Comparison of ENCODE assay signal across 8 cellular contexts in the genomic region with DNA sequence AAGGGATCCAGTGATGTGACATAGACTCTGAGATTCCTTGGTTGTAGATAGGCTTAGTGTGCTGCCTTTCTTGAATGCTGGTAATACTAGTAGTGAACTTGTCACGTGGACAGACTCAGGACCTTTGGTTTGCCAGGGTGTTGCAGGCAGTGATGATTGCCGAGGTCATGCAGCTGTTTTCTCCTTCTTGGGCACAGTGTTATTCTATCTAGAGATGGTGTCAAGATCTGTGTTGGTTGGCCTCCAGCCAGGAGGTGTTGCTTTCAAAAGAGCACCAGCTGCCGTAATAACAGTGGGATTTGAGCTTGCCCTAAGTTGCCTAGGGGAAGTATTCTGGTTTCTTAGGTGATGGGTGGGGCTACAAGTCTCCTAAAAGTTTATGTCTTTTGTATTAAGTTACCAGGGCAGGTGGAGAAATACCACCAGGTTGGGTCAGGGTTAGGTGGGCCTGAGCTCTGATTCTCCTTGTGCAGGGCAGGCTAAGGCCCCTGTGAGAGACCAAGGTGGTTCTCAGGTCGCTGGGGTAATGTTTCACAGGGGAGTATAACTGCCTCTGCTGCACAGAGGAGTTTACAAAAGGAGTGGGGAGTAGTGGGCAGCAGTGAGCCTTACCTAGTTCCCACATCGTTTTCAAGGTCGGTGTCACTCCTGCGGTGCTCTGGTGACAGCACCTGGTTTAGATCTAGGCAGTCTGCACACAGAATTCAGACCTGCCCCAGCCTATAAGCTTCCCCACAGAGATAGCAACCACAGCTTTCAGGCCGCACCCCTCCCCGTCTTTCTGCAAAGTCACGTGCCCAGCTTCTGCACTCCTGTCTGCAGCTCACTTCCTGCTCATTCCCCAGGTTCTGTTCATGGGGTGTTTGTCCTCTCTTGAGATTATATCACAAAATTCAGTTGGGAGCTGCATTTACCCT.
DNase-seq lines count a peak whose midpoint lies in the region; ATAC-seq lines count a peak whose summit lies in the region.

No MANE protein-coding gene starts in this region.

- peaks cover 4 to 16% (median 12%) of the 10 kb centered on the region in 3 donors for H3K9me3 Mint-ChIP-seq in T-cell
- peaks cover 13 to 15% of the 10 kb centered on the region in 2 donors for H3K9me3 Mint-ChIP-seq in activated naive CD4-positive, alpha-beta T cell treated with anti-CD3 and anti-CD28 coated beads, Interleukin-2, amount 50 U/mL, for 72 hours

- peak; percentile 56 to 88 (median 79) for DNase-seq in T-cell
- peak; percentile 39 to 66 for DNase-seq in activated naive CD4-positive, alpha-beta T cell treated with anti-CD3 and anti-CD28 coated beads, Interleukin-2, amount 50 U/mL, for 72 hours (ENCODE audit: low spot score in 2 of 2)
- peak; percentile 38 to 55 for DNase-seq in stimulated activated CD4-positive, alpha-beta T cell treated with anti-CD3 and anti-CD28 coated beads, Interleukin-12 subunit alpha, Interleukin-12 subunit beta, amount 100 ng/mL, for 24 hours (ENCODE audit: low read depth in 2 of 2)
- DNase-seq in NCI-H226, result no peak

- CTCF ChIA-PET in T-cell (lab: Charles Lee), result interaction anchor here in 1 of 2 donors (0.7 to 1.6 kb wide), 5 partner anchors 27 to 360 kb away, joined by 3 to 16 read pairs (median 3); partner anchors contain the start of gene MANF

- peak overlapping the region; percentile 94 to 98 for H3K27ac Mint-ChIP-seq in T-cell
- H3K27ac Mint-ChIP-seq in activated naive CD4-positive, alpha-beta T cell treated with anti-CD3 and anti-CD28 coated beads, Interleukin-2, amount 50 U/mL, for 72 hours, result peak overlapping the region; percentile 45 to 74

- peaks cover 47 to 59% (median 55%) of the 10 kb centered on the region in 3 donors for H3K4me1 Mint-ChIP-seq in T-cell

- peaks cover 1% of the 10 kb centered on the region for H3K36me3 Mint-ChIP-seq in T-cell
- peaks cover 10 to 19% of the 10 kb centered on the region in 2 donors for H3K36me3 Mint-ChIP-seq in activated naive CD4-positive, alpha-beta T cell treated with anti-CD3 and anti-CD28 coated beads, Interleukin-2, amount 50 U/mL, for 72 hours

- POLR2A ChIA-PET in T-cell (lab: Charles Lee), result interaction anchor here (0.5 to 1.0 kb wide), 3 partner anchors 22 to 53 kb away, joined by 3 to 5 read pairs (median 4); no protein-coding TSS in a partner anchor

- H3K27me3 Mint-ChIP-seq in T-cell, result no peaks in the 10 kb centered on the region

- ATAC-seq in GM19452 (IDR thresholded peaks at IDR 0.05; ENCODE audit: unreplicated experiment), result peak; percentile 61
- peak; percentile 94 to 96 (median 95) for ATAC-seq in T-cell (replicated peaks in 1 of 4)
- ATAC-seq in activated naive CD4-positive, alpha-beta T cell treated with anti-CD3 and anti-CD28 coated beads, Interleukin-2, amount 50 U/mL, for 72 hours, result peak; percentile 93 to 95
- no peak for ATAC-seq in HG03097 (IDR thresholded peaks at IDR 0.05; ENCODE audit: low FRiP score, unreplicated experiment)
- no peak for ATAC-seq in GM18873 (IDR thresholded peaks at IDR 0.05; ENCODE audit: low FRiP score, unreplicated experiment)
- no peak for ATAC-seq in HG02973 (IDR thresholded peaks at IDR 0.05; ENCODE audit: unreplicated experiment)

- H3K4me3 Mint-ChIP-seq in T-cell, result peak overlapping the region; percentile 53 to 70 (median 69)

Comparison
In these comparisons a context has a peak if more than half of its experiments do, and no peak if none do; other contexts are left out.
1. ATAC-seq: peak in GM19452 (single experiment), T-cell (4 of 4) and activated naive CD4-positive, alpha-beta T cell treated with anti-CD3 and anti-CD28 coated beads, Interleukin-2, amount 50 U/mL, for 72 hours (2 of 2); none in HG03097 (single experiment), GM18873 (single experiment) and HG02973 (single experiment).